In the genomic region with DNA sequence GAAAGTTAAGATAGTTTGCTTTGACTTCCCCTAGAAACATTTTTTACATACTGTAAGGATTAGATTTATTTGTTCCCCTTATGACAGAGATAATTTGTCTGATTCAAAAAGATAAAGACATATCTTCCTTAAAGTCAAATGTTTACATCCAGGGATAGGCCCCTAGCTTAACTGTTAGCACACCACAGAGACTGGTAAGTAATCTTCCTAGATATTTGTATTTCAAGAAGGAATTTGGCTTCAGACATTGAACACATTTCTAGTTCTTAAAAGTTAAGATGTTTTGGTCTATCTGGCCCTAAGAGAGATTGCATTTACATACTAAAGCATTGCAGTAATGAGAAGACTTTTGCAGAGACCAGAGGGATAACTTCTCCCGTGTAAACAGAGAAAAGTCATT, we compare ENCODE assay signal across 27 cellular contexts.
"Had no signal": no experiment of that assay in that cellular context is flagged by ENCODE, and none has a peak within 500 bp of the region (broad histone marks: within the 10 kb centered on the region; RNA-seq: fewer than 3 reads in every experiment).

No MANE protein-coding gene starts in this region.

- ATAC-seq: activated CD4-positive, CD25-positive, alpha-beta regulatory T cell treated with anti-CD3 and anti-CD28 coated beads, Interleukin-2, amount 50 U/mL, for 24 hours; activated T-cell treated with anti-CD3 and anti-CD28 coated beads, Interleukin-2, amount 50 U/mL, for 4 hours; activated T-helper 17 cell treated with anti-CD3 and anti-CD28 coated beads, Interleukin-2, amount 50 U/mL, for 72 hours; body of pancreas; effector memory CD8-positive, alpha-beta T cell; T-helper 17 cell had no signal

- DNase-seq: activated B cell treated with CpG ODN at 0.5 μM for 24 hours; activated CD4-positive, alpha-beta memory T cell treated with anti-CD3 and anti-CD28 coated beads, Interleukin-2, amount 10 ng/mL, durations not matched to agents 7 days and 5 days; activated CD4-positive, alpha-beta T cell treated with anti-CD3 and anti-CD28 coated beads, Interleukin-2, amount 10 ng/mL, durations not matched to agents 7 days and 5 days; activated CD4-positive, alpha-beta T cell treated with anti-CD3 and anti-CD28 coated beads, Interleukin-2, amount 50 U/mL, for 4 hours; activated effector memory CD4-positive, alpha-beta T cell treated with Interleukin-2 at 50 U/mL for 16 hours; activated gamma-delta T cell treated with Interleukin-2 at 50 U/mL for 16 hours; activated naive CD4-positive, alpha-beta T cell treated with anti-CD3 and anti-CD28 coated beads, Interleukin-2, amount 50 U/mL, for 16 hours; activated naive CD4-positive, alpha-beta T cell treated with Interleukin-2 at 50 U/mL for 16 hours; activated T-cell treated with anti-CD3 and anti-CD28 coated beads, Interleukin-2, amount 50 U/mL, for 4 hours; amygdala; aorta; body of pancreas; caudate nucleus; cortex of kidney; dermis blood vessel endothelial cell; effector CD4-positive, alpha-beta T cell; effector memory CD8-positive, alpha-beta T cell; erythroblast; foreskin fibroblast; head of caudate nucleus; T-helper 1 cell; T-helper 17 cell; T1000; WERI-Rb-1 had no signal

- H3K27ac ChIP-seq: body of pancreas, esophagus muscularis mucosa, WERI-Rb-1 had no signal

- H3K4me3 ChIP-seq: body of pancreas, esophagus muscularis mucosa had no signal

- H3K4me1 ChIP-seq: body of pancreas, esophagus muscularis mucosa had no signal

- H3K36me3 ChIP-seq: esophagus muscularis mucosa, WERI-Rb-1 had no signal

- H3K27me3 ChIP-seq: body of pancreas, esophagus muscularis mucosa had no signal

- H3K9me3 ChIP-seq: body of pancreas, esophagus muscularis mucosa had no signal
